Comparison of ENCODE assay signal across 9 cellular contexts in genomic region chr9:134641989-134642384, GRCh38. TPM values are rescaled to one million over a fixed set of nuclear protein-coding genes. Genes with fewer than 3 reads are reported as not detected.
DNase-seq lines count a peak whose midpoint lies in the region; ATAC-seq and TF ChIP-seq lines count a peak whose summit lies in the region.
"Had no signal": no experiment of that assay in that cellular context is flagged by ENCODE, and none has a peak within 500 bp of the region (broad histone marks: within the 10 kb centered on the region; RNA-seq: fewer than 3 reads in every experiment).

No MANE protein-coding gene starts in this region.

- H3K4me1 ChIP-seq in lung (ENCODE audit: control insufficient read depth in 2 of 2, insufficient read depth in 2 of 2, low read length in 2 of 2): peaks cover 0 to 4% of the 10 kb centered on the region in 2 donors
- peaks cover 4 to 14% of the 10 kb centered on the region in 2 donors for H3K4me1 ChIP-seq in thyroid gland

- H3K36me3 ChIP-seq in lung (ENCODE audit: control insufficient read depth in 2 of 2, insufficient read depth in 2 of 2, low read length in 2 of 2) (no peaks in the 10 kb centered on the region), thyroid gland (no peaks in the 10 kb centered on the region)

- H3K27ac ChIP-seq in lung (ENCODE audit: low read depth in 1 of 2, low read length in 1 of 2) (peak overlapping the region; percentile 60 to 72), thyroid gland (peak overlapping the region in 2 of 3 donors; percentile 61 to 65)
- H3K27ac ChIP-seq: 22Rv1 had no signal

- H3K9me3 ChIP-seq in lung (ENCODE audit: control insufficient read depth in 2 of 2, insufficient read depth in 1 of 2, low read length in 1 of 2): no peaks in the 10 kb centered on the region
- H3K9me3 ChIP-seq in thyroid gland: no peaks in the 10 kb centered on the region

- peak; percentile 38 for DNase-seq in DMS 273 (lab: John Stamatoyannopoulos, UW; ENCODE audit: unreplicated experiment)
- no peak for DNase-seq in DMS 273 treated with DMSO at 0.1 percent for 48 hours (lab: John Stamatoyannopoulos, UW)
- DNase-seq in cardiac fibroblast (ENCODE audit: low read depth in 2 of 2): no peak
- no peak for DNase-seq in lung (ENCODE audit: low spot score)
- no peak for DNase-seq in thyroid gland
- no peak for DNase-seq in UCSD-AML1 (lab: John Stamatoyannopoulos, UW; ENCODE audit: unreplicated experiment)
- no peak for DNase-seq in HCEC 1CT

- TF ChIP-seq CTCF in cardiac fibroblast (IDR thresholded peaks at IDR 0.05; ENCODE audit: low read depth, low read length): no peak
- TF ChIP-seq CTCF in lung (IDR thresholded peaks at IDR 0.05; ENCODE audit: control extremely low read depth, extremely low read depth): no peak
- TF ChIP-seq CTCF in thyroid gland (IDR thresholded peaks at IDR 0.05): no peak

- ATAC-seq in lung (ENCODE audit: insufficient read depth, low FRiP score): no peak
- ATAC-seq in HG03097 (IDR thresholded peaks at IDR 0.05; ENCODE audit: low FRiP score, unreplicated experiment): no peak

- H3K27me3 ChIP-seq in lung (ENCODE audit: control insufficient read depth, insufficient read depth) (no peaks in the 10 kb centered on the region), thyroid gland (no peaks in the 10 kb centered on the region)

- intact Hi-C loops in thyroid gland (cut with DNase I): no loop called here

- peak overlapping the region; percentile 84 to 90 for H3K4me3 ChIP-seq in cardiac fibroblast (replicated peaks in 1 of 2; ENCODE audit: low read depth in 2 of 2, low read length in 2 of 2)
- peak overlapping the region; percentile 46 for H3K4me3 ChIP-seq in lung
- peak overlapping the region in 2 of 3 donors; percentile 25 to 32 for H3K4me3 ChIP-seq in thyroid gland (replicated peaks in 1 of 3)

- TF ChIP-seq POLR2A in thyroid gland (IDR thresholded peaks at IDR 0.05): no peak

- 0 to 1% methylated on average over 43 to 59 of the region's 59 CpGs for WGBS in lung, 2 donors
- 2% methylated on average over 13 of the region's 59 CpGs; no CpG with 5 or more reads in 1 of the 2 donors for WGBS in thyroid gland, 2 donors

RNA-seq across cellular contexts. Expression of gene COL5A1, which starts 0.4 kb away (rescaled TPM):
- total RNA-seq in lung (100 to 1,000 TPM in 1 of 2 donors, 10 to 100 TPM in 1; 96.6 to 169 TPM), thyroid gland (10 to 100 TPM in 2 of 4 donors, 1 to 10 TPM in 2; 4.8 to 16.5 (median 9.4) TPM)
- 10 to 100 TPM; 12.2 to 34.1 TPM for polyA plus RNA-seq in lung

Comparison
In these comparisons a context has a peak if more than half of its experiments do, and no peak if none do; other contexts are left out.
1. H3K4me3 ChIP-seq: peak in every context shown above with its lines; median percentile 87 in cardiac fibroblast; 46 in lung; 28 in thyroid gland.
2. RNA of gene COL5A1, which starts 0.4 kb away (total RNA-seq): 96.6 to 169 TPM in lung; 4.8 to 16.5 TPM in thyroid gland; every median in the first group is over 4 times any median in the second.